ENCODE assay signal across 9 cellular contexts in genomic region chr1:146036241-146036989, GRCh38. TPM values are rescaled to one million over a fixed set of nuclear protein-coding genes. Genes with fewer than 3 reads are reported as not detected.
A peak's percentile ranks its signal among the peaks of the same experiment; 100 is the strongest.
DNase-seq lines count a peak whose midpoint lies in the region; ATAC-seq and TF ChIP-seq lines count a peak whose summit lies in the region.
"Had no signal": no experiment of that assay in that cellular context is flagged by ENCODE, and none has a peak within 500 bp of the region (broad histone marks: within the 10 kb centered on the region; RNA-seq: fewer than 3 reads in every experiment).

No MANE protein-coding gene starts in this region.

- peak overlapping the region; percentile 88 for H2AFZ ChIP-seq in SK-N-SH (ENCODE audit: low read depth)

- no peaks in the 10 kb centered on the region for H3K9me3 Mint-ChIP-seq in central memory CD8-positive, alpha-beta T cell
- peaks cover 0 to 19% (median 0%) of the 10 kb centered on the region in 9 donors for H3K9me3 Mint-ChIP-seq in naive thymus-derived CD8-positive, alpha-beta T cell

- no peak for TF ChIP-seq EP300 in SK-N-SH (IDR thresholded peaks at IDR 0.05; ENCODE audit: borderline replicate concordance in 1 of 2, low read depth in 1 of 2, low read length in 1 of 2)

- TF ChIP-seq RAD21 in SK-N-SH (IDR thresholded peaks at IDR 0.05; ENCODE audit: low read length): no peak

- H3K36me3 Mint-ChIP-seq in central memory CD8-positive, alpha-beta T cell (ENCODE audit: insufficient read depth): peaks cover 56% of the 10 kb centered on the region
- peaks cover 0 to 12% (median 5%) of the 10 kb centered on the region in 3 donors for H3K36me3 Mint-ChIP-seq in naive thymus-derived CD8-positive, alpha-beta T cell

- peak overlapping the region; percentile 100 for H3K27ac Mint-ChIP-seq in central memory CD8-positive, alpha-beta T cell (ENCODE audit: low read depth)
- H3K27ac Mint-ChIP-seq in naive thymus-derived CD8-positive, alpha-beta T cell: peak overlapping the region; percentile 90 to 100 (median 96)

- CTCF ChIA-PET in SK-N-SH (lab: Yijun Ruan, JAX): interaction anchor here (0.8 to 3.3 kb wide), 6 partner anchors 10 to 191 kb away, joined by 3 to 13 read pairs (median 8); partner anchors contain the start of gene NUDT17

- peak overlapping the region; percentile 64 to 91 for H3K4me3 ChIP-seq in SK-N-SH (ENCODE audit: low read depth in 2 of 2, low read length in 1 of 2)

- H3K4me2 ChIP-seq in SK-N-SH: peak overlapping the region; percentile 92

- under 1% methylated on average over 10 of the region's 10 CpGs for WGBS in SK-N-SH (ENCODE audit: low lambda C conversion rate)

- H3K9me2 ChIP-seq in SK-N-SH: no peaks in the 10 kb centered on the region

- no peaks in the 10 kb centered on the region for H3K27me3 ChIP-seq in SK-N-SH (ENCODE audit: insufficient read depth)

- no peak for TF ChIP-seq CTCF in SK-N-SH (IDR thresholded peaks at IDR 0.05)

- H3K4me1 ChIP-seq in SK-N-SH (ENCODE audit: control insufficient read depth in 1 of 2, insufficient read depth in 2 of 2, low read depth in 1 of 2, low read length in 1 of 2): peaks cover 0 to 3% of the 10 kb centered on the region in 2 experiments; a peak in 2 of 4 replicates

- H3K9ac ChIP-seq in SK-N-SH: peak overlapping the region; percentile 77; the same call in 1 of the 2 replicates

- POLR2A ChIA-PET in SK-N-SH (lab: Yijun Ruan, JAX): interaction anchor here (1.0 to 5.4 kb wide), 3 partner anchors 12 to 109 kb away, joined by 4 to 35 read pairs (median 4); partner anchors contain the start of gene RBM8A
- POLR2A ChIA-PET in naive thymus-derived CD8-positive, alpha-beta T cell (lab: Charles Lee): interaction anchor here (0.6 to 6.4 kb wide), 22 partner anchors 13 to 212 kb away, joined by 3 to 114 read pairs (median 6); partner anchors contain the start of genes ANKRD34A, LIX1L, PEX11B and PIAS3

- H3K36me3 ChIP-seq in SK-N-SH (replicated peaks in 1 of 2; ENCODE audit: control insufficient read depth in 1 of 2, insufficient read depth in 2 of 2, low read length in 1 of 2): no peaks in the 10 kb centered on the region

- H3K27me3 Mint-ChIP-seq in central memory CD8-positive, alpha-beta T cell: peaks cover 13% of the 10 kb centered on the region
- peaks cover 0 to 17% (median 0%) of the 10 kb centered on the region in 5 donors for H3K27me3 Mint-ChIP-seq in naive thymus-derived CD8-positive, alpha-beta T cell

- no peaks in the 10 kb centered on the region; the same call in 1 of the 2 replicates for H4K20me1 ChIP-seq in SK-N-SH (ENCODE audit: insufficient read depth)

- H3K9me3 ChIP-seq in SK-N-SH: no peaks in the 10 kb centered on the region

- DNase-seq in SK-N-SH (no peak), NCI-H226 (peak; percentile 22), iPS-NIHi11 (ENCODE audit: low spot score) (no peak), H4 (ENCODE audit: low spot score) (no peak)
- DNase-seq in central memory CD8-positive, alpha-beta T cell (ENCODE audit: low spot score in 2 of 2): no peak
- DNase-seq in naive thymus-derived CD8-positive, alpha-beta T cell: no peak

- peak overlapping the region; percentile 29 to 88; a peak in 2 of 4 replicates for H3K27ac ChIP-seq in SK-N-SH (ENCODE audit: low read depth in 2 of 2, low read length in 1 of 2)

- peak overlapping the region; percentile 98 for H3K4me3 Mint-ChIP-seq in central memory CD8-positive, alpha-beta T cell
- peak overlapping the region; percentile 92 to 99 (median 96) for H3K4me3 Mint-ChIP-seq in naive thymus-derived CD8-positive, alpha-beta T cell

- H3K79me2 ChIP-seq in SK-N-SH (ENCODE audit: insufficient read depth): no peaks in the 10 kb centered on the region

- peaks cover 49% of the 10 kb centered on the region for H3F3A ChIP-seq in SK-N-SH (replicated peaks; ENCODE audit: insufficient read depth)

- peaks cover 43% of the 10 kb centered on the region for H3K4me1 Mint-ChIP-seq in central memory CD8-positive, alpha-beta T cell
- peaks cover 32 to 43% (median 38%) of the 10 kb centered on the region in 4 donors for H3K4me1 Mint-ChIP-seq in naive thymus-derived CD8-positive, alpha-beta T cell

- ATAC-seq in SK-N-SH treated with all-trans-retinoic acid at 6 μM for 48 hours (no peak), GM19395 (IDR thresholded peaks at IDR 0.05; ENCODE audit: unreplicated experiment) (no peak)
- no peak for ATAC-seq in central memory CD8-positive, alpha-beta T cell (replicated peaks; ENCODE audit: extremely low read depth, poor library complexity, severe bottlenecking)
- no peak for ATAC-seq in naive thymus-derived CD8-positive, alpha-beta T cell

TF ChIP-seq in SK-N-SH, 30 proteins besides CTCF, POLR2A, EP300 and RAD21:
- TF ChIP-seq MXI1 (IDR thresholded peaks at IDR 0.05; ENCODE audit: low read depth, low read length) (peak; percentile 59; the same call in 1 of the 2 replicates), SIN3A (IDR thresholded peaks at IDR 0.05; ENCODE audit: borderline replicate concordance, low read depth, low read length) (no peak), MAX (IDR thresholded peaks at IDR 0.05; ENCODE audit: low read depth) (no peak), NRF1 (IDR thresholded peaks at IDR 0.05; ENCODE audit: low read depth, low read length) (no peak)

TF ChIP-seq in SK-N-SH treated with all-trans-retinoic acid at 6 μM for 48 hours, 23 proteins besides CTCF, POLR2A, EP300 and RAD21 (continues in another document):
- no peak for TF ChIP-seq ZNF8 (CRISPR knock-in tag; IDR thresholded peaks at IDR 0.05)
- no peak for TF ChIP-seq ZNF70 (CRISPR knock-in tag; IDR thresholded peaks at IDR 0.05)
- no peak for TF ChIP-seq TCF4 (CRISPR knock-in tag; IDR thresholded peaks at IDR 0.05; ENCODE audit: borderline replicate concordance)
- no peak for TF ChIP-seq CSRNP3 (CRISPR knock-in tag; IDR thresholded peaks at IDR 0.05)
- TF ChIP-seq CREB5 (CRISPR knock-in tag; IDR thresholded peaks at IDR 0.05; ENCODE audit: low read depth): no peak
- TF ChIP-seq TSHZ2 (CRISPR knock-in tag; IDR thresholded peaks at IDR 0.05): no peak
- no peak for TF ChIP-seq ESRRG (CRISPR knock-in tag; IDR thresholded peaks at IDR 0.05)
- no peak for TF ChIP-seq ARNTL (CRISPR knock-in tag; IDR thresholded peaks at IDR 0.05; ENCODE audit: borderline replicate concordance, low read depth)
- TF ChIP-seq ZFP30 (CRISPR knock-in tag; IDR thresholded peaks at IDR 0.05): no peak
- no peak for TF ChIP-seq PPARA (CRISPR knock-in tag; IDR thresholded peaks at IDR 0.05; ENCODE audit: borderline replicate concordance)
- no peak for TF ChIP-seq ZC3H10 (CRISPR knock-in tag; IDR thresholded peaks at IDR 0.05)

RNA-seq across cellular contexts. Expression of gene HJV, which starts 14.9 kb away (rescaled TPM):
- polyA plus RNA-seq in SK-N-SH (2012; rRNA removed): 0.05 TPM in 1 of 2 replicates, not detected in the other
- polyA plus RNA-seq in SK-N-SH (2012; cell fraction: cytosol; rRNA removed): 0.10 TPM in 1 of 2 replicates, not detected in the other
- polyA plus RNA-seq in SK-N-SH (2012; cell fraction: nucleus; rRNA removed): not detected in 2 replicates
- total RNA-seq in naive thymus-derived CD8-positive, alpha-beta T cell: not detected
- not detected for polyA plus RNA-seq in naive thymus-derived CD8-positive, alpha-beta T cell
- total RNA-seq in H4 (2014; rRNA removed; shearing (Covaris generic)): not detected in 2 replicates
- total RNA-seq: dermis microvascular lymphatic vessel endothelial cell had no signal

RNA-seq across cellular contexts. Expression of gene TXNIP, which starts 40.0 kb away (rescaled TPM):
- polyA plus RNA-seq in SK-N-SH (2012; rRNA removed): 44.6 and 77.3 TPM in 2 replicates
- polyA plus RNA-seq in SK-N-SH (2012; cell fraction: cytosol; rRNA removed): 60.3 and 73.3 TPM in 2 replicates
- 41.9 and 93.1 TPM in 2 replicates for polyA plus RNA-seq in SK-N-SH (2012; cell fraction: nucleus; rRNA removed)
- total RNA-seq in naive thymus-derived CD8-positive, alpha-beta T cell: 100 to 1,000 TPM; 836 to 848 TPM
- 1,000 to 10,000 TPM; 4,009 to 5,114 (median 5,016) TPM for polyA plus RNA-seq in naive thymus-derived CD8-positive, alpha-beta T cell
- total RNA-seq in H4 (2014; rRNA removed; shearing (Covaris generic)): 101 and 102 TPM in 2 replicates
